In genomic region chr2:85435986-85436835, GRCh38 we compare ENCODE assay signal across 10 cellular contexts. TPM values are rescaled to one million over a fixed set of nuclear protein-coding genes. Genes with fewer than 3 reads are reported as not detected.
DNase-seq lines count a peak whose midpoint lies in the region; ATAC-seq, FAIRE-seq and TF ChIP-seq lines count a peak whose summit lies in the region.
"Had no signal": no experiment of that assay in that cellular context is flagged by ENCODE, and none has a peak within 500 bp of the region (broad histone marks: within the 10 kb centered on the region; RNA-seq: fewer than 3 reads in every experiment).

No MANE protein-coding gene starts in this region.

- H3K4me2 ChIP-seq in H1 (ENCODE audit: insufficient read depth in 1 of 2, low read depth in 2 of 2, low read length in 2 of 2): no peak overlapping the region; a peak in 1 of 4 replicates

- no peaks in the 10 kb centered on the region for H3K79me2 ChIP-seq in H1 (ENCODE audit: control insufficient read depth in 1 of 2, insufficient read depth in 2 of 2, low read length in 2 of 2)

- peak overlapping the region; percentile 81 for H4K91ac ChIP-seq in H1 (replicated peaks; ENCODE audit: insufficient read length, low read length)

- H3K9me3 ChIP-seq in CD8-positive, alpha-beta memory T cell (ENCODE audit: low read length): no peaks in the 10 kb centered on the region
- H3K9me3 ChIP-seq in H1 (ENCODE audit: insufficient read depth in 2 of 2, low read depth in 1 of 2, low read length in 1 of 2) (no peaks in the 10 kb centered on the region), psoas muscle (no peaks in the 10 kb centered on the region)

- H3K4ac ChIP-seq in H1 (replicated peaks; ENCODE audit: insufficient read length, low read depth, low read length): peak overlapping the region; percentile 64

- H2BK120ac ChIP-seq in H1 (replicated peaks; ENCODE audit: low read depth, low read length): peak overlapping the region; percentile 79

- intact Hi-C loops in psoas muscle (cut with DNase I): loop anchor here in 1 of 2 donors (5.0 kb wide), 1 partner anchor 66 kb away; no protein-coding TSS in a partner anchor

- TF ChIP-seq CTCF in H1 (IDR thresholded peaks at IDR 0.05; ENCODE audit: control extremely low read depth in 1 of 3, insufficient read depth in 1 of 3, low read depth in 1 of 3, low read length in 3 of 3) (peak in 2 of 3 experiments; percentile 33 to 58; a peak in 3 of 4 replicates), psoas muscle (IDR thresholded peaks at IDR 0.05) (no peak)

- H3K4me3 ChIP-seq in CD8-positive, alpha-beta memory T cell (ENCODE audit: low read length): no peak overlapping the region
- H3K4me3 ChIP-seq in H1 (ENCODE audit: extremely low read depth in 1 of 4, insufficient read depth in 2 of 4, low read depth in 3 of 4, low read length in 4 of 4) (no peak overlapping the region), psoas muscle (no peak overlapping the region)

- H3K36me3 ChIP-seq in CD8-positive, alpha-beta memory T cell (ENCODE audit: insufficient read depth, low read length): no peaks in the 10 kb centered on the region
- no peaks in the 10 kb centered on the region for H3K36me3 ChIP-seq in H1 (ENCODE audit: control insufficient read depth in 2 of 4, insufficient read depth in 4 of 4, low read length in 3 of 4)
- H3K36me3 ChIP-seq in psoas muscle (ENCODE audit: insufficient read depth in 1 of 2, low read depth in 1 of 2): no peaks in the 10 kb centered on the region

- no peak overlapping the region for H2BK5ac ChIP-seq in H1 (ENCODE audit: low read depth, low read length)

- H3K27me3 ChIP-seq in CD8-positive, alpha-beta memory T cell (ENCODE audit: insufficient read depth, low read length, poor library complexity, severe bottlenecking): no peaks in the 10 kb centered on the region
- H3K27me3 ChIP-seq in H1 (replicated peaks in 1 of 4; ENCODE audit: control insufficient read depth in 3 of 4, extremely low read depth in 1 of 4, insufficient read depth in 3 of 4, low read length in 3 of 4) (peaks cover 0 to 14% (median 5%) of the 10 kb centered on the region in 4 experiments; a peak in 4 of 7 replicates), psoas muscle (ENCODE audit: insufficient read depth in 3 of 3, low read length in 2 of 3) (no peaks in the 10 kb centered on the region)

- peak overlapping the region; percentile 43; the same call in 1 of the 2 replicates for H4K8ac ChIP-seq in H1 (ENCODE audit: extremely low read depth, insufficient read depth, low read length)

- H3K27me3 Mint-ChIP-seq in CD8-positive, alpha-beta memory T cell: no peaks in the 10 kb centered on the region

- no peak for TF ChIP-seq POLR2A in H1 (IDR thresholded peaks at IDR 0.05; ENCODE audit: control extremely low read depth in 1 of 2, low read depth in 2 of 2, low read length in 2 of 2)

- no peaks in the 10 kb centered on the region for H3K36me3 Mint-ChIP-seq in CD8-positive, alpha-beta memory T cell

- H3K14ac ChIP-seq in H1 (ENCODE audit: insufficient read length): no peak overlapping the region

- ATAC-seq in psoas muscle (no peak), HG03469 (IDR thresholded peaks at IDR 0.05; ENCODE audit: unreplicated experiment) (no peak), GM18519 (IDR thresholded peaks at IDR 0.05; ENCODE audit: low FRiP score, unreplicated experiment) (no peak), esophagus mucosa (no peak)

- peak overlapping the region; percentile 45 for H4K5ac ChIP-seq in H1 (ENCODE audit: insufficient read length, low read depth, low read length)

- H4K20me1 ChIP-seq in H1 (replicated peaks in 1 of 2; ENCODE audit: control insufficient read depth in 1 of 2, insufficient read depth in 2 of 2, low read length in 2 of 2): no peaks in the 10 kb centered on the region

- TF ChIP-seq RAD21 in H1 (IDR thresholded peaks at IDR 0.05 in 1 of 2, conservative IDR thresholded peaks at IDR 0.05 in 1 of 2; ENCODE audit: low read depth in 2 of 2, low read length in 2 of 2): peak; percentile 24 to 47; a peak in 3 of 4 replicates

- CTCF ChIA-PET in CD8-positive, alpha-beta memory T cell (lab: Charles Lee): interaction anchor here (1.4 to 2.7 kb wide), 2 partner anchors 15 to 115 kb away, joined by 6 to 10 read pairs; no protein-coding TSS in a partner anchor
- CTCF ChIA-PET in H1 (lab: Charles Lee; ENCODE audit: partially characterized antibody): interaction anchor here (0.6 to 2.7 kb wide), 12 partner anchors 8 to 116 kb away, joined by 3 to 21 read pairs (median 3); partner anchors contain the start of gene SH2D6
- CTCF ChIA-PET in HEK293T (lab: Yijun Ruan, JAX): no interaction called here

- peak overlapping the region; percentile 48 for H3K18ac ChIP-seq in H1 (ENCODE audit: extremely low read depth, low read length)

- peak overlapping the region; percentile 88 for H2BK15ac ChIP-seq in H1 (ENCODE audit: low read length)

- peaks cover 4% of the 10 kb centered on the region; the same call in 1 of the 2 replicates for H3K23me2 ChIP-seq in H1 (ENCODE audit: low read depth, low read length)

- no peak for TF ChIP-seq EP300 in H1 (IDR thresholded peaks at IDR 0.05; ENCODE audit: borderline replicate concordance in 1 of 2, low read depth in 2 of 2, low read length in 2 of 2)

- H2AK5ac ChIP-seq in H1 (ENCODE audit: low read depth, low read length): peak overlapping the region; percentile 91; the same call in 1 of the 2 replicates

- peak overlapping the region; percentile 96; the same call in 1 of the 2 replicates for H2BK12ac ChIP-seq in H1 (ENCODE audit: low read depth, low read length)

- FAIRE-seq in H1 (lab: Jason Lieb, UNC): no peak
- FAIRE-seq: colon had no signal

- DNase-seq in CD8-positive, alpha-beta memory T cell: no peak
- DNase-seq in NCI-H69 (lab: John Stamatoyannopoulos, UW): peak; percentile 39
- no peak for DNase-seq in H1 (ENCODE audit: low read depth in 1 of 2, low spot score in 2 of 2)
- no peak for DNase-seq in psoas muscle
- no peak for DNase-seq in HEK293T (ENCODE audit: extremely low spot score)
- DNase-seq: SHP77 treated with DMSO at 0.1 percent for 48 hours had no signal

- no peak overlapping the region for H3K23ac ChIP-seq in H1 (ENCODE audit: insufficient read length)

- peaks cover 22% of the 10 kb centered on the region for H3K4me1 ChIP-seq in CD8-positive, alpha-beta memory T cell (ENCODE audit: insufficient read depth, low read length)
- peaks cover 7 to 48% (median 40%) of the 10 kb centered on the region in 4 experiments for H3K4me1 ChIP-seq in H1 (replicated peaks in 1 of 4; ENCODE audit: control insufficient read depth in 3 of 4, insufficient read depth in 4 of 4, low read length in 3 of 4)
- peaks cover 45% of the 10 kb centered on the region for H3K4me1 ChIP-seq in psoas muscle

- 80% methylated on average over 16 of the region's 16 CpGs; no CpG with 5 or more reads in 1 of the 2 experiments for WGBS in H1 (ENCODE audit: extremely low coverage in 1 of 2, insufficient coverage in 1 of 2, insufficient read length in 1 of 2, insufficient replicate concordance in 2 of 2, low coverage in 1 of 2, low lambda C conversion rate in 2 of 2, missing lambda C conversion rate in 1 of 2), 2 experiments
- WGBS in psoas muscle, 3 donors: 89 to 93% (median 91%) methylated on average over 16 of the region's 16 CpGs

- no peaks in the 10 kb centered on the region for H3K9me3 Mint-ChIP-seq in CD8-positive, alpha-beta memory T cell

- peak overlapping the region; percentile 85 to 100 (median 94) for H3K27ac Mint-ChIP-seq in CD8-positive, alpha-beta memory T cell

- H2AFZ ChIP-seq in H1 (ENCODE audit: low read length): no peak overlapping the region

- H3K79me1 ChIP-seq in H1 (ENCODE audit: low read depth, low read length): no peaks in the 10 kb centered on the region; the same call in 1 of the 2 replicates

- H3K56ac ChIP-seq in H1 (replicated peaks; ENCODE audit: insufficient read length, low read depth, low read length): no peak overlapping the region

- peaks cover 12 to 27% (median 17%) of the 10 kb centered on the region in 3 donors for H3K4me1 Mint-ChIP-seq in CD8-positive, alpha-beta memory T cell

- H2BK20ac ChIP-seq in H1 (ENCODE audit: low read length): peak overlapping the region; percentile 84

- H3K9ac ChIP-seq in H1 (replicated peaks in 1 of 4; ENCODE audit: extremely low read depth in 1 of 4, low read depth in 3 of 4, low read length in 3 of 4): no peak overlapping the region; a peak in 1 of 7 replicates

- no peak overlapping the region for H3K27ac ChIP-seq in CD8-positive, alpha-beta memory T cell (ENCODE audit: low read depth, low read length)
- no peak overlapping the region for H3K27ac ChIP-seq in H1 (ENCODE audit: low read depth, low read length)
- H3K27ac ChIP-seq in psoas muscle: peak overlapping the region; percentile 78

- H3K4me3 Mint-ChIP-seq in CD8-positive, alpha-beta memory T cell: peak overlapping the region in 6 of 7 donors; percentile 38 to 94 (median 82)

- POLR2A ChIA-PET in CD8-positive, alpha-beta memory T cell (lab: Charles Lee): interaction anchor here (3.0 kb wide), 1 partner anchor 104 kb away, joined by 39 read pairs; the partner anchor contains the start of gene MAT2A
- POLR2A ChIA-PET in H1 (lab: Charles Lee; ENCODE audit: partially characterized antibody): interaction anchor here (0.7 to 55.3 kb wide), 8 partner anchors 10 to 111 kb away, joined by 3 to 1889 read pairs (median 6); partner anchors contain the start of genes ELMOD3, GGCX, MAT2A and RETSAT
- POLR2A ChIA-PET in HEK293T (lab: Yijun Ruan, JAX): interaction anchor here (0.9 to 2.5 kb wide), 3 partner anchors 16 to 113 kb away, joined by 3 to 23 read pairs (median 3); partner anchors contain the start of gene SH2D6

RNA-seq across cellular contexts. Expression of gene SH2D6, which starts 17.7 kb away (rescaled TPM):
- 1 to 10 TPM in 1 of 2 experiments, under 1 TPM in 1; 0.63 to 1.4 TPM for total RNA-seq in CD8-positive, alpha-beta memory T cell
- polyA plus RNA-seq in CD8-positive, alpha-beta memory T cell: not detected
- 1.3 TPM in 1 of 2 replicates, not detected in the other for total RNA-seq in H1 (2021; fragmentation: NEBNext Ultra II Directional; extraction: Animal tissue kit (Norgen Biotek cat#: 25700))
- polyA plus RNA-seq in H1 (2011; rRNA removed) (0.17 and 0.42 TPM in 2 replicates), psoas muscle (1 to 10 TPM in 1 of 3 donors, under 1 TPM in 2; 0.25 to 1.1 (median 0.77) TPM)
- polyA plus RNA-seq in H1 (2011; cell fraction: cytosol; rRNA removed): 0.28 TPM
- 1.4 TPM for polyA plus RNA-seq in H1 (2011; cell fraction: nucleus; rRNA removed)
- 0.50 to 1.1 TPM (median 0.70 TPM) in 4 replicates for polyA plus RNA-seq in H1 (2012, experiment 1 of 2)
- polyA plus RNA-seq in H1 (2012, experiment 2 of 2): not detected
- 0.16 TPM for polyA plus RNA-seq in H1 (2013, experiment 1 of 2)
- polyA plus RNA-seq in H1 (2013, experiment 2 of 2): 0.28 TPM
- 0.47 TPM in 1 of 2 replicates, not detected in the other for polyA minus RNA-seq in H1 (2011; rRNA and poly(A)+ RNA removed)
- polyA minus RNA-seq in H1 (2011; cell fraction: cytosol; rRNA and poly(A)+ RNA removed): not detected
- polyA minus RNA-seq in H1 (2011; cell fraction: nucleus; rRNA and poly(A)+ RNA removed): 0.90 TPM
- total RNA-seq in psoas muscle (1 to 10 TPM in 1 of 4 donors, under 1 TPM in 2, not detected in 1; 0.48 to 1.4 (median 0.62) TPM), esophagus mucosa (0.12 TPM)

RNA-seq across cellular contexts. Expression of gene CAPG, which starts 26.0 kb away (rescaled TPM):
- total RNA-seq in CD8-positive, alpha-beta memory T cell: 10 to 100 TPM; 22.3 to 22.8 TPM
- polyA plus RNA-seq in CD8-positive, alpha-beta memory T cell: 36.0 TPM
- 78.6 and 80.5 TPM in 2 replicates for total RNA-seq in H1 (2021; fragmentation: NEBNext Ultra II Directional; extraction: Animal tissue kit (Norgen Biotek cat#: 25700))
- polyA plus RNA-seq in H1 (2011; rRNA removed) (89.0 and 114 TPM in 2 replicates), psoas muscle (10 to 100 TPM in 1 of 3 donors, 1 to 10 TPM in 2; 2.8 to 10.2 (median 6.6) TPM)
- 123 TPM for polyA plus RNA-seq in H1 (2011; cell fraction: cytosol; rRNA removed)
- 114 TPM for polyA plus RNA-seq in H1 (2011; cell fraction: nucleus; rRNA removed)
- polyA plus RNA-seq in H1 (2012, experiment 1 of 2): 83.9 to 123 TPM (median 109 TPM) in 4 replicates
- polyA plus RNA-seq in H1 (2012, experiment 2 of 2): 62.0 TPM
- polyA plus RNA-seq in H1 (2013, experiment 1 of 2): 119 TPM
- polyA plus RNA-seq in H1 (2013, experiment 2 of 2): 114 TPM
- 37.3 and 60.0 TPM in 2 replicates for polyA minus RNA-seq in H1 (2011; rRNA and poly(A)+ RNA removed)
- polyA minus RNA-seq in H1 (2011; cell fraction: cytosol; rRNA and poly(A)+ RNA removed): 34.6 TPM
- 30.6 TPM for polyA minus RNA-seq in H1 (2011; cell fraction: nucleus; rRNA and poly(A)+ RNA removed)
- total RNA-seq in psoas muscle (10 to 100 TPM in 1 of 4 donors, 1 to 10 TPM in 3; 4.2 to 11.1 (median 8.6) TPM), esophagus mucosa (295 TPM)
